In genomic region chr7:16205481-16205880, GRCh38 we compare ENCODE assay signal across 11 cellular contexts.
DNase-seq lines count a peak whose midpoint lies in the region; ATAC-seq and TF ChIP-seq lines count a peak whose summit lies in the region.
"Had no signal": no experiment of that assay in that cellular context is flagged by ENCODE, and none has a peak within 500 bp of the region (broad histone marks: within the 10 kb centered on the region; RNA-seq: fewer than 3 reads in every experiment).

No MANE protein-coding gene starts in this region.

- intact Hi-C loops in psoas muscle (cut with DNase I): no loop called here

- no peak for TF ChIP-seq CTCF in smooth muscle cell (IDR thresholded peaks at IDR 0.05; ENCODE audit: borderline replicate concordance, insufficient read depth, poor library complexity, severe bottlenecking)
- TF ChIP-seq CTCF in psoas muscle (IDR thresholded peaks at IDR 0.05): no peak
- TF ChIP-seq CTCF in chondrocyte (IDR thresholded peaks at IDR 0.05): no peak

- peaks cover 13% of the 10 kb centered on the region for H3K4me1 ChIP-seq in iPS-20b (ENCODE audit: insufficient read depth, low read length)
- H3K4me1 ChIP-seq in smooth muscle cell (ENCODE audit: low read depth): peaks cover 23% of the 10 kb centered on the region
- no peaks in the 10 kb centered on the region for H3K4me1 ChIP-seq in psoas muscle
- H3K4me1 ChIP-seq: BLaER1 treated with 17β-estradiol and CSF1 and Interleukin-3, amounts not matched to agents 10 nM and 100 nM had no signal

- H3K9ac ChIP-seq in iPS-20b (ENCODE audit: low read depth, low read length) (no peak overlapping the region), smooth muscle cell (ENCODE audit: low read depth) (no peak overlapping the region)
- H3K9ac ChIP-seq: BLaER1 treated with 17β-estradiol and CSF1 and Interleukin-3, amounts not matched to agents 10 nM and 100 nM had no signal

- H3K4me1 Mint-ChIP-seq in chondrocyte (ENCODE audit: low read depth): peaks cover 5% of the 10 kb centered on the region
- H3K4me1 Mint-ChIP-seq: CD4-positive, CD25-positive, alpha-beta regulatory T cell had no signal

- H4K20me1 ChIP-seq in smooth muscle cell (ENCODE audit: low read depth): no peaks in the 10 kb centered on the region
- H4K20me1 ChIP-seq: BLaER1 treated with 17β-estradiol and CSF1 and Interleukin-3, amounts not matched to agents 10 nM and 100 nM had no signal

- H3K27me3 ChIP-seq in iPS-20b (ENCODE audit: insufficient read depth, low read length): no peaks in the 10 kb centered on the region
- H3K27me3 ChIP-seq in smooth muscle cell (ENCODE audit: low read depth): no peaks in the 10 kb centered on the region
- no peaks in the 10 kb centered on the region for H3K27me3 ChIP-seq in psoas muscle (ENCODE audit: insufficient read depth in 3 of 3, low read length in 2 of 3)
- H3K27me3 ChIP-seq: BLaER1 treated with 17β-estradiol and CSF1 and Interleukin-3, amounts not matched to agents 10 nM and 100 nM had no signal

- no peak overlapping the region for H3K4me3 Mint-ChIP-seq in chondrocyte (ENCODE audit: unreplicated experiment)
- H3K4me3 Mint-ChIP-seq: CD4-positive, CD25-positive, alpha-beta regulatory T cell had no signal

- no peaks in the 10 kb centered on the region for H3K9me3 Mint-ChIP-seq in chondrocyte (ENCODE audit: low read depth)

- no peak overlapping the region for H2AFZ ChIP-seq in smooth muscle cell (ENCODE audit: low read depth)

- H3K4me2 ChIP-seq in smooth muscle cell: peak overlapping the region; percentile 9
- H3K4me2 ChIP-seq: BLaER1 treated with 17β-estradiol and CSF1 and Interleukin-3, amounts not matched to agents 10 nM and 100 nM had no signal

- no peaks in the 10 kb centered on the region for H3K27me3 Mint-ChIP-seq in chondrocyte (ENCODE audit: low read depth)
- H3K27me3 Mint-ChIP-seq: CD4-positive, CD25-positive, alpha-beta regulatory T cell had no signal

- H3K27ac ChIP-seq in iPS-20b (ENCODE audit: low read length) (no peak overlapping the region), smooth muscle cell (ENCODE audit: low read depth) (no peak overlapping the region), psoas muscle (no peak overlapping the region)
- H3K27ac ChIP-seq: BLaER1 treated with 17β-estradiol and CSF1 and Interleukin-3, amounts not matched to agents 10 nM and 100 nM had no signal

- H3K27ac Mint-ChIP-seq in chondrocyte (ENCODE audit: unreplicated experiment): no peak overlapping the region
- H3K27ac Mint-ChIP-seq: CD4-positive, CD25-positive, alpha-beta regulatory T cell had no signal

- DNase-seq in NOMO-1 treated with DMSO at 0.1 percent for 48 hours (lab: John Stamatoyannopoulos, UW; ENCODE audit: unreplicated experiment) (peak; percentile 2), NOMO-1 treated with dmso at 0.1 percent for 144 hours (lab: John Stamatoyannopoulos, UW; ENCODE audit: unreplicated experiment) (no peak), amniotic epithelial cell (ENCODE audit: low read depth) (peak; percentile 32), smooth muscle cell (lab: John Stamatoyannopoulos, UW; ENCODE audit: unreplicated experiment) (no peak), psoas muscle (no peak), chondrocyte (ENCODE audit: low spot score) (no peak)
- DNase-seq in activated naive CD4-positive, alpha-beta T cell (lab: John Stamatoyannopoulos, UW): no peak
- DNase-seq: 8988T; CD4-positive, CD25-positive, alpha-beta regulatory T cell had no signal

- H3K4me3 ChIP-seq in iPS-20b (ENCODE audit: low read length) (0 out of 2 replicates have a peak overlapping the region, but pooled peaks have one; percentile 2), smooth muscle cell (no peak overlapping the region), psoas muscle (no peak overlapping the region)
- H3K4me3 ChIP-seq: BLaER1 treated with 17β-estradiol and CSF1 and Interleukin-3, amounts not matched to agents 10 nM and 100 nM had no signal

- no peaks in the 10 kb centered on the region for H3K79me2 ChIP-seq in smooth muscle cell (ENCODE audit: low read depth)

- WGBS in smooth muscle cell (ENCODE audit: low lambda C conversion rate): 47% methylated on average over 2 of the region's 2 CpGs
- WGBS in psoas muscle, 3 donors: 94 to 95% (median 95%) methylated on average over 2 of the region's 2 CpGs

- H3K36me3 ChIP-seq in iPS-20b (ENCODE audit: insufficient read depth, low read depth, low read length): no peaks in the 10 kb centered on the region
- H3K36me3 ChIP-seq in smooth muscle cell (ENCODE audit: low read depth): no peaks in the 10 kb centered on the region
- no peaks in the 10 kb centered on the region for H3K36me3 ChIP-seq in psoas muscle (ENCODE audit: insufficient read depth in 1 of 2, low read depth in 1 of 2)
- H3K36me3 ChIP-seq: BLaER1 treated with 17β-estradiol and CSF1 and Interleukin-3, amounts not matched to agents 10 nM and 100 nM had no signal

- H3K36me3 Mint-ChIP-seq in chondrocyte (ENCODE audit: low read depth): no peaks in the 10 kb centered on the region
- H3K36me3 Mint-ChIP-seq: CD4-positive, CD25-positive, alpha-beta regulatory T cell had no signal

- H3F3A ChIP-seq in smooth muscle cell (ENCODE audit: low read depth): no peaks in the 10 kb centered on the region

- no peak for ATAC-seq in psoas muscle

- no peaks in the 10 kb centered on the region for H3K9me3 ChIP-seq in iPS-20b (ENCODE audit: insufficient read depth, low read depth, low read length)
- no peaks in the 10 kb centered on the region for H3K9me3 ChIP-seq in smooth muscle cell (replicated peaks; ENCODE audit: low read depth)
- H3K9me3 ChIP-seq in psoas muscle: no peaks in the 10 kb centered on the region

Comparison
In these comparisons a context has a peak if more than half of its experiments do, and no peak if none do; other contexts are left out.
1. DNase-seq: peak in NOMO-1 treated with DMSO at 0.1 percent for 48 hours (single experiment) and amniotic epithelial cell (single experiment); none in NOMO-1 treated with dmso at 0.1 percent for 144 hours (single experiment), smooth muscle cell (single experiment), psoas muscle (0 of 2), chondrocyte (single experiment) and activated naive CD4-positive, alpha-beta T cell (0 of 4).